ENCODE assay signal across 10 cellular contexts in genomic region chr18:58755304-58756010, GRCh38.
DNase-seq lines count a peak whose midpoint lies in the region; ATAC-seq and TF ChIP-seq lines count a peak whose summit lies in the region.
"Had no signal": no experiment of that assay in that cellular context is flagged by ENCODE, and none has a peak within 500 bp of the region (broad histone marks: within the 10 kb centered on the region; RNA-seq: fewer than 3 reads in every experiment).

No MANE protein-coding gene starts in this region.

- peaks cover 18 to 35% (median 23%) of the 10 kb centered on the region in 3 donors for H3K4me1 Mint-ChIP-seq in naive B cell

- in situ Hi-C loops in G401 (cut with HindIII; ENCODE audit: low sequenced_read_pairs): no loop called here

- no peaks in the 10 kb centered on the region for H3K27me3 ChIP-seq in colonic mucosa

- TF ChIP-seq CTCF in LNCaP clone FGC (IDR thresholded peaks at IDR 0.05; ENCODE audit: control insufficient read depth, extremely low read depth, insufficient read depth) (no peak), colonic mucosa (IDR thresholded peaks at IDR 0.05) (no peak)

- H3K27me3 Mint-ChIP-seq in naive B cell: no peaks in the 10 kb centered on the region

- H3K9me3 Mint-ChIP-seq in naive B cell: no peaks in the 10 kb centered on the region

- intact Hi-C loops in colonic mucosa (cut with DNase I): no loop called here

- H3K36me3 ChIP-seq in colonic mucosa: no peaks in the 10 kb centered on the region

- ATAC-seq in naive B cell (ENCODE audit: low read depth in 2 of 2): no peak
- no peak for ATAC-seq in GM21515 (IDR thresholded peaks at IDR 0.05; ENCODE audit: unreplicated experiment)
- ATAC-seq in GM18858 (IDR thresholded peaks at IDR 0.05; ENCODE audit: unreplicated experiment): no peak

- H3K9ac ChIP-seq in colonic mucosa (ENCODE audit: low read depth in 2 of 2, low read length in 2 of 2): no peak overlapping the region

- no peaks in the 10 kb centered on the region for H3K4me1 ChIP-seq in colonic mucosa

- H3K4me3 Mint-ChIP-seq in naive B cell: peak overlapping the region in 1 of 8 donors; percentile 3

- no peak overlapping the region for H3K4me3 ChIP-seq in LNCaP clone FGC (ENCODE audit: low read depth, low read length)
- H3K4me3 ChIP-seq in colonic mucosa: no peak overlapping the region
- H3K4me3 ChIP-seq: suprapubic skin had no signal

- DNase-seq in G401 (ENCODE audit: low spot score): peak; percentile 57
- DNase-seq in LNCaP clone FGC (ENCODE audit: low read depth): peak; percentile 25
- peak; percentile 49 for DNase-seq in colonic mucosa
- no peak for DNase-seq in naive B cell
- DNase-seq in Ammon's horn (ENCODE audit: low spot score): no peak
- DNase-seq: NCI-H2081, T-helper 2 cell had no signal

- no peaks in the 10 kb centered on the region for H3K9me3 ChIP-seq in colonic mucosa
- H3K9me3 ChIP-seq: suprapubic skin had no signal

- peak overlapping the region in 4 of 6 donors; percentile 41 to 84 (median 44) for H3K27ac Mint-ChIP-seq in naive B cell

- H3K36me3 Mint-ChIP-seq in naive B cell: peaks cover 0 to under 1% of the 10 kb centered on the region in 2 donors

- H3K27ac ChIP-seq in colonic mucosa: no peak overlapping the region
- H3K27ac ChIP-seq: suprapubic skin had no signal

Comparison
In these comparisons a context has a peak if more than half of its experiments do, and no peak if none do; other contexts are left out.
1. DNase-seq: peak in G401 (single experiment), LNCaP clone FGC (single experiment) and colonic mucosa (single experiment); none in naive B cell (single experiment) and Ammon's horn (single experiment).